In the genomic region with DNA sequence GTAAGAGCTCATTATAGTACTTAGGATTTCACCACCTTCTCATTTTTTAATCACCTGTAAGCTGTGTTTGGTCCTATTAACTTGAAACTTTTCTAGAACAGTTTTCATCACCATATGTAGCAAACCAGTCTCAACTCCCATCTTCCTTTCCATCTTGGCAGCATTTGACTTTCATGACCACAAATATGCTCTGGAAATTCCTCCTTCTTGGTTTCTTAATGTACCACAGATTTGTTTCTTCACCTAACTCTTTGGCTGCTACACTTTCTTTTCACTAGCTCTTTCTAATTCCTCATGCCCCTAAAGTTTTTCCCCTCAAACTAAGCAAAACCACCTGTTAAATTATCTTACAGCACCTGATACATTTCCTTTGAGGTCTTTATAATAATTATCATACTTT, we compare ENCODE assay signal across 13 cellular contexts. TPM values are rescaled to one million over a fixed set of nuclear protein-coding genes. Genes with fewer than 3 reads are reported as not detected.
DNase-seq lines count a peak whose midpoint lies in the region; ATAC-seq, FAIRE-seq and TF ChIP-seq lines count a peak whose summit lies in the region.
"Had no signal": no experiment of that assay in that cellular context is flagged by ENCODE, and none has a peak within 500 bp of the region (broad histone marks: within the 10 kb centered on the region; RNA-seq: fewer than 3 reads in every experiment).

No MANE protein-coding gene starts in this region.

- no peak for TF ChIP-seq RAD21 in HepG2 (CRISPR knock-in tag; IDR thresholded peaks at IDR 0.05)

- ATAC-seq in right lobe of liver (no peak), HepG2 (no peak), SK-N-SH treated with all-trans-retinoic acid at 6 μM for 48 hours (peak; percentile 97), GM18517 (IDR thresholded peaks at IDR 0.05; ENCODE audit: unreplicated experiment) (no peak)

- no peak for TF ChIP-seq POLR2A in right lobe of liver (IDR thresholded peaks at IDR 0.05)
- no peak for TF ChIP-seq POLR2A in HepG2 (IDR thresholded peaks at IDR 0.05; ENCODE audit: insufficient read depth in 1 of 2, low read depth in 2 of 2, low read length in 2 of 2)
- no peak for TF ChIP-seq POLR2A in suprapubic skin (IDR thresholded peaks at IDR 0.05)

- CTCF ChIA-PET in HepG2 (lab: Yijun Ruan, JAX; ENCODE audit: low intra/inter-chr PET ratio, low total read pairs): no interaction called here

- H2AFZ ChIP-seq in HepG2 (ENCODE audit: low read length): no peak overlapping the region

- H3K27ac ChIP-seq in right lobe of liver (peak overlapping the region in 2 of 3 donors; percentile 16 to 45), HepG2 (ENCODE audit: extremely low read length, insufficient read depth, low read length) (no peak overlapping the region), suprapubic skin (peak overlapping the region; percentile 66)

- peaks cover 0 to 40% (median 10%) of the 10 kb centered on the region in 4 donors for H3K36me3 ChIP-seq in right lobe of liver
- H3K36me3 ChIP-seq in HepG2 (replicated peaks in 1 of 2; ENCODE audit: control insufficient read depth in 1 of 2, insufficient read depth in 2 of 2, low read length in 2 of 2): peaks cover 11 to 46% of the 10 kb centered on the region in 2 experiments; a peak in 4 of 5 replicates
- H3K36me3 ChIP-seq in suprapubic skin: peaks cover 48% of the 10 kb centered on the region

- no TSS peak for BruUV-seq in HepG2 (replicated peaks; lab: Mats Ljungman, UMichigan)

- no peak overlapping the region for H3K4me2 ChIP-seq in HepG2 (ENCODE audit: low read depth, low read length)

- H4K20me1 ChIP-seq in HepG2 (ENCODE audit: insufficient read depth, low read length): no peaks in the 10 kb centered on the region

- no peaks in the 10 kb centered on the region for H3K9me3 ChIP-seq in right lobe of liver
- H3K9me3 ChIP-seq in HepG2 (ENCODE audit: low read length): no peaks in the 10 kb centered on the region
- no peaks in the 10 kb centered on the region for H3K9me3 ChIP-seq in suprapubic skin

- H3K4me3 ChIP-seq in right lobe of liver (no peak overlapping the region), HepG2 (replicated peaks in 1 of 3; ENCODE audit: insufficient read depth in 1 of 3, low read depth in 2 of 3, low read length in 3 of 3) (no peak overlapping the region), fibroblast of pulmonary artery (replicated peaks; ENCODE audit: low read depth, low read length) (no peak overlapping the region), suprapubic skin (no peak overlapping the region)

- DNase-seq in right lobe of liver: no peak
- DNase-seq in HepG2 (ENCODE audit: low spot score): no peak
- peak; percentile 86 for DNase-seq in fibroblast of pulmonary artery (ENCODE audit: low read depth)
- no peak for DNase-seq in suprapubic skin (ENCODE audit: low spot score in 2 of 2)
- no peak for DNase-seq in stimulated activated CD4-positive, alpha-beta T cell treated with anti-CD3 and anti-CD28 coated beads, Interleukin-4, amount 100 ng/mL, for 1 hour
- DNase-seq in MV-4-11 (lab: John Stamatoyannopoulos, UW): no peak
- DNase-seq: activated CD4-positive, alpha-beta T cell treated with anti-CD3 and anti-CD28 coated beads, Interleukin-2, amount 50 U/mL, for 48 hours; CD4-positive, alpha-beta T cell; endodermal cell; Kasumi-1; NCI-H2107 had no signal

- TF ChIP-seq CTCF in right lobe of liver (IDR thresholded peaks at IDR 0.05) (no peak), HepG2 (CRISPR knock-in tag; IDR thresholded peaks at IDR 0.05) (no peak), fibroblast of pulmonary artery (IDR thresholded peaks at IDR 0.05; ENCODE audit: low read length, missing control alignments) (no peak), suprapubic skin (IDR thresholded peaks at IDR 0.05) (no peak)

- H3K27me3 ChIP-seq in right lobe of liver (no peaks in the 10 kb centered on the region), HepG2 (ENCODE audit: control insufficient read depth in 1 of 2, insufficient read depth in 2 of 2, low read length in 2 of 2) (no peaks in the 10 kb centered on the region), suprapubic skin (no peaks in the 10 kb centered on the region)

- TF ChIP-seq EP300 in HepG2 (IDR thresholded peaks at IDR 0.05; ENCODE audit: low read depth in 2 of 2, low read length in 2 of 2) (no peak), HepG2 (CRISPR knock-in tag; IDR thresholded peaks at IDR 0.05; ENCODE audit: borderline replicate concordance) (no peak), suprapubic skin (IDR thresholded peaks at IDR 0.05) (no peak)

- no peak overlapping the region for H3K9ac ChIP-seq in HepG2 (ENCODE audit: insufficient read depth, low read depth, low read length)

- intact Hi-C loops in right lobe of liver (cut with DNase I) (no loop called here), HepG2 (cut with micrococcal nuclease; ENCODE audit: unreplicated experiment) (no loop called here)

- H3K4me1 ChIP-seq in right lobe of liver (peaks cover 0 to 11% (median 3%) of the 10 kb centered on the region in 4 donors), HepG2 (ENCODE audit: insufficient read depth, low read length) (peaks cover 8% of the 10 kb centered on the region; the same call in 1 of the 2 replicates), suprapubic skin (peaks cover 9% of the 10 kb centered on the region)

- no peak for FAIRE-seq in HepG2 (lab: Jason Lieb, UNC)

- in situ Hi-C loops in HepG2 (cut with HindIII; ENCODE audit: extremely low pct_ligation_motif_present, low pct_unique_long_range_greater_than_20kb): no loop called here

- POLR2A ChIA-PET in HepG2 (lab: Yijun Ruan, JAX): interaction anchor here (1.3 kb wide), 1 partner anchor 17 kb away, joined by 4 read pairs; the partner anchor contains the start of gene WDR73

- no peaks in the 10 kb centered on the region for H3K79me2 ChIP-seq in HepG2 (ENCODE audit: insufficient read depth, low read length)

RNA-seq across cellular contexts. Expression of gene NMB, which starts 13.2 kb away (rescaled TPM):
- total RNA-seq in right lobe of liver (1 to 10 TPM in 4 of 6 experiments, under 1 TPM in 2; 0.76 to 3.8 (median 1.7) TPM), HepG2 (2016; rRNA removed; fragmentation: Illumina TruSeq; extraction: Trizol) (15.5 and 25.4 TPM in 2 replicates), suprapubic skin (1 to 10 TPM; 2.2 to 6.7 (median 3.5) TPM)
- 88.1 and 117 TPM in 2 replicates for total RNA-seq in HepG2 (2016; cell fraction: cytosol; rRNA removed; fragmentation: Illumina TruSeq; extraction: Trizol; ENCODE audit: low read depth)
- 16.2 and 26.0 TPM in 2 replicates for total RNA-seq in HepG2 (2016; cell fraction: insoluble cytoplasmic fraction; rRNA removed; fragmentation: Illumina TruSeq; extraction: Trizol)
- 60.2 and 72.6 TPM in 2 replicates for total RNA-seq in HepG2 (2016; cell fraction: membrane; rRNA removed; fragmentation: Illumina TruSeq; extraction: Trizol)
- total RNA-seq in HepG2 (2016; cell fraction: nucleus; rRNA removed; fragmentation: Illumina TruSeq; extraction: Trizol): 10.9 and 13.4 TPM in 2 replicates
- 10.4 and 11.4 TPM in 2 replicates for polyA plus RNA-seq in HepG2 (2011; rRNA removed)
- polyA plus RNA-seq in HepG2 (2011; cell fraction: cytosol; rRNA removed): 5.0 and 11.2 TPM in 2 replicates
- 4.2 and 5.7 TPM in 2 replicates for polyA plus RNA-seq in HepG2 (2011; cell fraction: nucleus; rRNA removed)
- 5.3 and 6.5 TPM in 2 replicates for polyA plus RNA-seq in HepG2 (2012)
- polyA plus RNA-seq in HepG2 (2016; cell fraction: cytosol; fragmentation: Illumina TruSeq; extraction: Trizol; ENCODE audit: low read depth): 114 and 137 TPM in 2 replicates
- polyA plus RNA-seq in HepG2 (2016; cell fraction: insoluble cytoplasmic fraction; fragmentation: Illumina TruSeq; extraction: Trizol; ENCODE audit: low read depth): 13.5 and 14.0 TPM in 2 replicates
- 57.5 and 62.3 TPM in 2 replicates for polyA plus RNA-seq in HepG2 (2016; cell fraction: membrane; fragmentation: Illumina TruSeq; extraction: Trizol; ENCODE audit: low read depth)
- 20.7 and 22.2 TPM in 2 replicates for polyA plus RNA-seq in HepG2 (2016; cell fraction: nucleus; fragmentation: Illumina TruSeq; extraction: Trizol; ENCODE audit: insufficient read depth, low read depth)
- 3.7 TPM in 1 of 2 replicates, not detected in the other for polyA minus RNA-seq in HepG2 (2011; rRNA and poly(A)+ RNA removed; ENCODE audit: low replicate concordance)
- 1.3 and 2.9 TPM in 2 replicates for polyA minus RNA-seq in HepG2 (2011; cell fraction: cytosol; rRNA and poly(A)+ RNA removed)
- 1.1 and 1.2 TPM in 2 replicates for polyA minus RNA-seq in HepG2 (2011; cell fraction: nucleus; rRNA and poly(A)+ RNA removed)

RNA-seq across cellular contexts. Expression of gene WDR73, which starts 17.1 kb away (rescaled TPM):
- 10 to 100 TPM in 1 of 6 experiments, 1 to 10 TPM in 5; 6.3 to 11.1 (median 8.1) TPM for total RNA-seq in right lobe of liver
- total RNA-seq in HepG2 (2016; rRNA removed; fragmentation: Illumina TruSeq; extraction: Trizol): 32.5 and 35.5 TPM in 2 replicates
- 10.8 and 11.7 TPM in 2 replicates for total RNA-seq in HepG2 (2016; cell fraction: cytosol; rRNA removed; fragmentation: Illumina TruSeq; extraction: Trizol; ENCODE audit: low read depth)
- total RNA-seq in HepG2 (2016; cell fraction: insoluble cytoplasmic fraction; rRNA removed; fragmentation: Illumina TruSeq; extraction: Trizol): 32.6 and 33.3 TPM in 2 replicates
- total RNA-seq in HepG2 (2016; cell fraction: membrane; rRNA removed; fragmentation: Illumina TruSeq; extraction: Trizol): 18.7 and 20.1 TPM in 2 replicates
- 31.9 and 35.3 TPM in 2 replicates for total RNA-seq in HepG2 (2016; cell fraction: nucleus; rRNA removed; fragmentation: Illumina TruSeq; extraction: Trizol)
- polyA plus RNA-seq in HepG2 (2011; rRNA removed): 20.0 and 21.9 TPM in 2 replicates
- polyA plus RNA-seq in HepG2 (2011; cell fraction: cytosol; rRNA removed): 10.8 and 12.7 TPM in 2 replicates
- 45.9 and 52.5 TPM in 2 replicates for polyA plus RNA-seq in HepG2 (2011; cell fraction: nucleus; rRNA removed)
- 14.1 and 15.5 TPM in 2 replicates for polyA plus RNA-seq in HepG2 (2012)
- 7.3 and 8.1 TPM in 2 replicates for polyA plus RNA-seq in HepG2 (2016; cell fraction: cytosol; fragmentation: Illumina TruSeq; extraction: Trizol; ENCODE audit: low read depth)
- polyA plus RNA-seq in HepG2 (2016; cell fraction: insoluble cytoplasmic fraction; fragmentation: Illumina TruSeq; extraction: Trizol; ENCODE audit: low read depth): 24.7 and 25.3 TPM in 2 replicates
- 13.1 and 14.1 TPM in 2 replicates for polyA plus RNA-seq in HepG2 (2016; cell fraction: membrane; fragmentation: Illumina TruSeq; extraction: Trizol; ENCODE audit: low read depth)
- polyA plus RNA-seq in HepG2 (2016; cell fraction: nucleus; fragmentation: Illumina TruSeq; extraction: Trizol; ENCODE audit: insufficient read depth, low read depth): 60.7 and 63.6 TPM in 2 replicates
- 23.7 and 63.4 TPM in 2 replicates for polyA minus RNA-seq in HepG2 (2011; rRNA and poly(A)+ RNA removed; ENCODE audit: low replicate concordance)
- polyA minus RNA-seq in HepG2 (2011; cell fraction: cytosol; rRNA and poly(A)+ RNA removed): 4.2 and 5.5 TPM in 2 replicates
- polyA minus RNA-seq in HepG2 (2011; cell fraction: nucleus; rRNA and poly(A)+ RNA removed): 27.8 and 29.0 TPM in 2 replicates
- total RNA-seq in suprapubic skin: 10 to 100 TPM; 16.0 to 39.9 (median 27.2) TPM

RNA-seq across cellular contexts. Expression of gene SEC11A, which starts 44.7 kb away (rescaled TPM):
- total RNA-seq in right lobe of liver (10 to 100 TPM; 58.7 to 71.5 (median 65.3) TPM), HepG2 (2016; rRNA removed; fragmentation: Illumina TruSeq; extraction: Trizol) (194 and 230 TPM in 2 replicates), suprapubic skin (10 to 100 TPM; 44.3 to 52.9 (median 47.3) TPM)
- total RNA-seq in HepG2 (2016; cell fraction: cytosol; rRNA removed; fragmentation: Illumina TruSeq; extraction: Trizol; ENCODE audit: low read depth): 209 and 247 TPM in 2 replicates
- total RNA-seq in HepG2 (2016; cell fraction: insoluble cytoplasmic fraction; rRNA removed; fragmentation: Illumina TruSeq; extraction: Trizol): 197 and 238 TPM in 2 replicates
- 313 and 374 TPM in 2 replicates for total RNA-seq in HepG2 (2016; cell fraction: membrane; rRNA removed; fragmentation: Illumina TruSeq; extraction: Trizol)
- total RNA-seq in HepG2 (2016; cell fraction: nucleus; rRNA removed; fragmentation: Illumina TruSeq; extraction: Trizol): 129 and 147 TPM in 2 replicates
- 107 and 141 TPM in 2 replicates for polyA plus RNA-seq in HepG2 (2011; rRNA removed)
- polyA plus RNA-seq in HepG2 (2011; cell fraction: cytosol; rRNA removed): 74.2 and 119 TPM in 2 replicates
- 17.5 and 29.2 TPM in 2 replicates for polyA plus RNA-seq in HepG2 (2011; cell fraction: nucleus; rRNA removed)
- polyA plus RNA-seq in HepG2 (2012): 188 and 211 TPM in 2 replicates
- polyA plus RNA-seq in HepG2 (2016; cell fraction: cytosol; fragmentation: Illumina TruSeq; extraction: Trizol; ENCODE audit: low read depth): 239 and 241 TPM in 2 replicates
- 215 TPM in 2 replicates for polyA plus RNA-seq in HepG2 (2016; cell fraction: insoluble cytoplasmic fraction; fragmentation: Illumina TruSeq; extraction: Trizol; ENCODE audit: low read depth)
- polyA plus RNA-seq in HepG2 (2016; cell fraction: membrane; fragmentation: Illumina TruSeq; extraction: Trizol; ENCODE audit: low read depth): 325 and 350 TPM in 2 replicates
- 211 and 253 TPM in 2 replicates for polyA plus RNA-seq in HepG2 (2016; cell fraction: nucleus; fragmentation: Illumina TruSeq; extraction: Trizol; ENCODE audit: insufficient read depth, low read depth)
- 37.6 and 79.1 TPM in 2 replicates for polyA minus RNA-seq in HepG2 (2011; rRNA and poly(A)+ RNA removed; ENCODE audit: low replicate concordance)
- 39.8 and 41.3 TPM in 2 replicates for polyA minus RNA-seq in HepG2 (2011; cell fraction: cytosol; rRNA and poly(A)+ RNA removed)
- 32.6 and 34.2 TPM in 2 replicates for polyA minus RNA-seq in HepG2 (2011; cell fraction: nucleus; rRNA and poly(A)+ RNA removed)
